ENCODE assay signal across 20 cellular contexts in genomic region chr2:176483901-176484568, GRCh38.
DNase-seq lines count a peak whose midpoint lies in the region; ATAC-seq and TF ChIP-seq lines count a peak whose summit lies in the region.
"Had no signal": no experiment of that assay in that cellular context is flagged by ENCODE, and none has a peak within 500 bp of the region (broad histone marks: within the 10 kb centered on the region; RNA-seq: fewer than 3 reads in every experiment).

No MANE protein-coding gene starts in this region.

- H3K27me3 Mint-ChIP-seq in nephron progenitor cell (ENCODE audit: low read depth, poor library complexity) = peaks cover 15% of the 10 kb centered on the region

- H3K4me3 Mint-ChIP-seq in nephron progenitor cell = no peak overlapping the region
- H3K4me3 Mint-ChIP-seq: B cell, H9 had no signal

- H3K9ac ChIP-seq in SK-N-MC (ENCODE audit: insufficient read length) = no peak overlapping the region
- no peak overlapping the region for H3K9ac ChIP-seq in colonic mucosa (ENCODE audit: low read depth in 2 of 2, low read length in 2 of 2)
- H3K9ac ChIP-seq: GM23248 had no signal

- H3K4me3 ChIP-seq in SK-N-MC (peak overlapping the region; percentile 12; the same call in 1 of the 2 replicates), fibroblast of mammary gland (ENCODE audit: control insufficient read depth, low read depth, low read length) (no peak overlapping the region), colonic mucosa (no peak overlapping the region), brain microvascular endothelial cell (ENCODE audit: low read depth, low read length) (no peak overlapping the region)
- H3K4me3 ChIP-seq: A549, GM23248 had no signal

- H3K4me1 Mint-ChIP-seq in nephron progenitor cell = peaks cover 13% of the 10 kb centered on the region
- H3K4me1 Mint-ChIP-seq: B cell, H9 had no signal

- H3K27me3 ChIP-seq in colonic mucosa (no peaks in the 10 kb centered on the region), brain microvascular endothelial cell (replicated peaks) (no peaks in the 10 kb centered on the region)

- in situ Hi-C loops in brain microvascular endothelial cell (cut with HindIII; ENCODE audit: low pct_ligation_motif_present, low sequenced_read_pairs) = no loop called here

- DNase-seq in SK-N-MC (ENCODE audit: low read depth, low spot score) = no peak
- peak; percentile 37 for DNase-seq in fibroblast of mammary gland (ENCODE audit: low read depth)
- no peak for DNase-seq in nephron progenitor cell
- DNase-seq in colonic mucosa = no peak
- no peak for DNase-seq in brain microvascular endothelial cell
- DNase-seq in stimulated activated naive CD4-positive, alpha-beta T cell treated with Interleukin-2 at 50 U/mL for 16 hours (lab: John Stamatoyannopoulos, UW) = no peak
- DNase-seq: DMS53, H9, IMR-90, Kasumi-1, NCI-H1694 treated with DMSO at 0.1 percent for 48 hours, NCI-H2107, NCI-H446 treated with DMSO at 0.1 percent for 48 hours, NCI-H526 treated with DMSO at 0.1 percent for 48 hours, Right ventricle myocardium superior had no signal

- intact Hi-C loops in colonic mucosa (cut with DNase I) = no loop called here

- TF ChIP-seq CTCF in fibroblast of mammary gland (conservative IDR thresholded peaks at IDR 0.05; ENCODE audit: control insufficient read depth, insufficient read depth, low read depth, low read length) (no peak), nephron progenitor cell (IDR thresholded peaks at IDR 0.05) (no peak), colonic mucosa (IDR thresholded peaks at IDR 0.05) (no peak), brain microvascular endothelial cell (IDR thresholded peaks at IDR 0.05; ENCODE audit: low read depth, low read length, missing control alignments) (no peak)

- no peaks in the 10 kb centered on the region for H3K36me3 Mint-ChIP-seq in nephron progenitor cell (ENCODE audit: low read depth)

- peaks cover 12% of the 10 kb centered on the region for H3K9me3 Mint-ChIP-seq in nephron progenitor cell
- H3K9me3 Mint-ChIP-seq: H9 had no signal

- ATAC-seq in GM18868 (IDR thresholded peaks at IDR 0.05; ENCODE audit: unreplicated experiment) (peak; percentile 53), HG03469 (IDR thresholded peaks at IDR 0.05; ENCODE audit: unreplicated experiment) (no peak)

- H3K36me3 ChIP-seq in SK-N-MC (ENCODE audit: insufficient read depth, low read length) (no peaks in the 10 kb centered on the region), colonic mucosa (no peaks in the 10 kb centered on the region), brain microvascular endothelial cell (replicated peaks) (no peaks in the 10 kb centered on the region)

- H3K27ac Mint-ChIP-seq in nephron progenitor cell = peak overlapping the region; percentile 55
- H3K27ac Mint-ChIP-seq: B cell, H9 had no signal

- no peak overlapping the region for H3K27ac ChIP-seq in SK-N-MC
- no peak overlapping the region for H3K27ac ChIP-seq in colonic mucosa
- H3K27ac ChIP-seq in brain microvascular endothelial cell = no peak overlapping the region
- H3K27ac ChIP-seq: A549, GM23248 had no signal

- H3K9me3 ChIP-seq in SK-N-MC (ENCODE audit: low read depth, low read length) = no peaks in the 10 kb centered on the region
- H3K9me3 ChIP-seq in colonic mucosa = no peaks in the 10 kb centered on the region
- H3K9me3 ChIP-seq: A549 had no signal

- no peaks in the 10 kb centered on the region for H3K4me1 ChIP-seq in colonic mucosa
- H3K4me1 ChIP-seq: A549 had no signal
